In genomic region chr16:85718682-85719081, GRCh38 we compare ENCODE assay signal across 1 cellular context.
TF ChIP-seq lines count a peak whose summit lies in the region.

No MANE protein-coding gene starts in this region.

TF ChIP-seq in HepG2, 621 proteins besides CTCF, POLR2A, EP300 and RAD21 (continued from another document and continues in another):
- TF ChIP-seq ZSCAN20 (CRISPR knock-in tag; IDR thresholded peaks at IDR 0.05; ENCODE audit: borderline replicate concordance), result no peak
- TF ChIP-seq IRX3 (CRISPR knock-in tag; IDR thresholded peaks at IDR 0.05; ENCODE audit: borderline replicate concordance, low read depth), result no peak
- TF ChIP-seq ZBTB20 (CRISPR knock-in tag; IDR thresholded peaks at IDR 0.05; ENCODE audit: borderline replicate concordance, low read depth), result no peak
- TF ChIP-seq REXO4 (CRISPR knock-in tag; IDR thresholded peaks at IDR 0.05; ENCODE audit: borderline replicate concordance), result no peak
- TF ChIP-seq MLX (CRISPR knock-in tag; IDR thresholded peaks at IDR 0.05), result no peak
- TF ChIP-seq, protein P1, sequence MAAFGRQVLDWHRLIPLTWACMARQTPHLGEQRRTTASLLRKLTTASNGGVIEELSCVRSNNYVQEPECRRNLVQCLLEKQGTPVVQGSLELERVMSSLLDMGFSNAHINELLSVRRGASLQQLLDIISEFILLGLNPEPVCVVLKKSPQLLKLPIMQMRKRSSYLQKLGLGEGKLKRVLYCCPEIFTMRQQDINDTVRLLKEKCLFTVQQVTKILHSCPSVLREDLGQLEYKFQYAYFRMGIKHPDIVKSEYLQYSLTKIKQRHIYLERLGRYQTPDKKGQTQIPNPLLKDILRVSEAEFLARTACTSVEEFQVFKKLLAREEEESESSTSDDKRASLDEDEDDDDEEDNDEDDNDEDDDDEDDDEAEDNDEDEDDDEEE (CRISPR knock-in tag; IDR thresholded peaks at IDR 0.05), result no peak
- no peak for TF ChIP-seq ZNF790 (CRISPR knock-in tag; IDR thresholded peaks at IDR 0.05; ENCODE audit: borderline replicate concordance)
- no peak for TF ChIP-seq CBFB (CRISPR knock-in tag; IDR thresholded peaks at IDR 0.05)
- TF ChIP-seq ZNF607 (CRISPR knock-in tag; IDR thresholded peaks at IDR 0.05; ENCODE audit: borderline replicate concordance), result no peak
- TF ChIP-seq KDM6A (CRISPR knock-in tag; IDR thresholded peaks at IDR 0.05; ENCODE audit: low read depth), result no peak
- TF ChIP-seq NPAS2 (CRISPR knock-in tag; IDR thresholded peaks at IDR 0.05; ENCODE audit: borderline replicate concordance), result no peak
- TF ChIP-seq ZNF33A (CRISPR knock-in tag; IDR thresholded peaks at IDR 0.05; ENCODE audit: borderline replicate concordance), result no peak
- no peak for TF ChIP-seq HNRNPLL (IDR thresholded peaks at IDR 0.05; ENCODE audit: low read depth, low read length, poor library complexity, severe bottlenecking)
- no peak for TF ChIP-seq ZNF746 (CRISPR knock-in tag; IDR thresholded peaks at IDR 0.05)
- no peak for TF ChIP-seq CCAR2 (optimal IDR thresholded peaks at IDR 0.05; ENCODE audit: low read depth, low read length)
- TF ChIP-seq ZNF574 (CRISPR knock-in tag; IDR thresholded peaks at IDR 0.05), result no peak
- no peak for TF ChIP-seq MYPOP (CRISPR knock-in tag; IDR thresholded peaks at IDR 0.05)
- peak; percentile 52; the same call in 1 of the 2 replicates for TF ChIP-seq KDM2A (CRISPR knock-in tag; IDR thresholded peaks at IDR 0.05; ENCODE audit: borderline replicate concordance, low read depth)
- no peak for TF ChIP-seq PATZ1 (CRISPR knock-in tag; IDR thresholded peaks at IDR 0.05)
- no peak for TF ChIP-seq NR2F2 (IDR thresholded peaks at IDR 0.05; ENCODE audit: borderline replicate concordance, low read depth)
- TF ChIP-seq ZBTB8A (CRISPR knock-in tag; IDR thresholded peaks at IDR 0.05; ENCODE audit: borderline replicate concordance, low read depth), result no peak
- TF ChIP-seq, protein P2, sequence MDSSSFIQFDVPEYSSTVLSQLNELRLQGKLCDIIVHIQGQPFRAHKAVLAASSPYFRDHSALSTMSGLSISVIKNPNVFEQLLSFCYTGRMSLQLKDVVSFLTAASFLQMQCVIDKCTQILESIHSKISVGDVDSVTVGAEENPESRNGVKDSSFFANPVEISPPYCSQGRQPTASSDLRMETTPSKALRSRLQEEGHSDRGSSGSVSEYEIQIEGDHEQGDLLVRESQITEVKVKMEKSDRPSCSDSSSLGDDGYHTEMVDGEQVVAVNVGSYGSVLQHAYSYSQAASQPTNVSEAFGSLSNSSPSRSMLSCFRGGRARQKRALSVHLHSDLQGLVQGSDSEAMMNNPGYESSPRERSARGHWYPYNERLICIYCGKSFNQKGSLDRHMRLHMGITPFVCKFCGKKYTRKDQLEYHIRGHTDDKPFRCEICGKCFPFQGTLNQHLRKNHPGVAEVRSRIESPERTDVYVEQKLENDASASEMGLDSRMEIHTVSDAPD (CRISPR knock-in tag; IDR thresholded peaks at IDR 0.05), result no peak
- no peak for TF ChIP-seq ZNF75D (CRISPR knock-in tag; IDR thresholded peaks at IDR 0.05; ENCODE audit: borderline replicate concordance)
- TF ChIP-seq SKIL (CRISPR knock-in tag; IDR thresholded peaks at IDR 0.05; ENCODE audit: borderline replicate concordance), result 0 out of 2 replicates have a peak, but pooled peaks have one; percentile 13
- no peak for TF ChIP-seq ZBTB14 (CRISPR knock-in tag; IDR thresholded peaks at IDR 0.05)
- no peak for TF ChIP-seq TAF1 (CRISPR knock-in tag; IDR thresholded peaks at IDR 0.05)
- 0 out of 2 replicates have a peak, but pooled peaks have one; percentile 35 for TF ChIP-seq ZNF451 (CRISPR knock-in tag; IDR thresholded peaks at IDR 0.05)
- 0 out of 2 replicates have a peak, but pooled peaks have one; percentile 25 for TF ChIP-seq ZNF704 (CRISPR knock-in tag; IDR thresholded peaks at IDR 0.05; ENCODE audit: borderline replicate concordance)
- TF ChIP-seq PHF21A (CRISPR knock-in tag; IDR thresholded peaks at IDR 0.05), result no peak
- TF ChIP-seq PRDM15 (CRISPR knock-in tag; IDR thresholded peaks at IDR 0.05), result no peak
- TF ChIP-seq ZNF761 (CRISPR knock-in tag; conservative IDR thresholded peaks at IDR 0.05), result no peak
- TF ChIP-seq UBTF (CRISPR knock-in tag; IDR thresholded peaks at IDR 0.05), result peak; percentile 24; the same call in 1 of the 2 replicates
- no peak for TF ChIP-seq MYC (CRISPR knock-in tag; IDR thresholded peaks at IDR 0.05; ENCODE audit: borderline replicate concordance)
- TF ChIP-seq TMF1 (CRISPR knock-in tag; IDR thresholded peaks at IDR 0.05; ENCODE audit: low read depth), result no peak
